8 cellular contexts compared by ENCODE assay signal in the genomic region with DNA sequence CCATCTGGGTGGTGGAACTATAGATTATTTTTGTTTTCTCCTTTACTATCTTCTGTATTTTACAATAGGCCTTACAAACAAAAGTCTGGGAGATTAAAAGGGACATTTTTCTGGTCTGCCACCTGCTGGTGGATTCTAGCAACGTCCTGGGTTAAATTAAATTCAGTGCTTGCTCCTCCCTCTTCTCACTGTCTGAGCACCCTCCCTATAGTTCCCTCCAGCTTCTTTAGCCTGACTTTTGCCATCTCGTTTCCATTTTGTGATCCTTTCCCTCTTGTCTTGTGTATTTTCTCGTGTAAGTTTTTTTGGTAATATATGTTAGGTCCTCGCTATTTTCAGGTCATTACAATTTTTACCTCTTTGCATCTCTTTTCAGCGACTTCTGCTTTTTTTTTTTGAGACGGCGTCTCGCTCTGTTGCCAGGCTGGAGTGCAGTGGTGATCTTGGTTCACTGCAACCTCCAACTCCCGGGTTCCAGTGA. TPM values are rescaled to one million over a fixed set of nuclear protein-coding genes. Genes with fewer than 3 reads are reported as not detected.
DNase-seq lines count a peak whose midpoint lies in the region; ATAC-seq, FAIRE-seq and TF ChIP-seq lines count a peak whose summit lies in the region.

No MANE protein-coding gene starts in this region.

- no TSS peak for BruUV-seq in Calu3 (replicated peaks; lab: Mats Ljungman, UMichigan)

- H3K27me3 Mint-ChIP-seq in Calu3 (ENCODE audit: unreplicated experiment), result no peaks in the 10 kb centered on the region

- ATAC-seq in GM19467 (IDR thresholded peaks at IDR 0.05; ENCODE audit: unreplicated experiment), result peak; percentile 80

- no peak overlapping the region for H3K4me3 ChIP-seq in tibial nerve

- FAIRE-seq in HTR-8/SVneo (lab: Jason Lieb, UNC), result no peak

- 32 to 49% methylated on average over 9 of the region's 9 CpGs for WGBS in tibial nerve, 2 donors

- H3K4me1 Mint-ChIP-seq in Calu3 (ENCODE audit: low read depth, unreplicated experiment), result no peaks in the 10 kb centered on the region

- CTCF ChIA-PET in Calu3 (lab: Charles Lee), result interaction anchor here (1.3 to 1.6 kb wide), 2 partner anchors 15 to 60 kb away, joined by 3 read pairs; partner anchors contain the start of gene GDI2

- H3K27ac ChIP-seq in tibial nerve, result peak overlapping the region in 1 of 4 donors; percentile 31

- H3K36me3 Mint-ChIP-seq in Calu3 (ENCODE audit: insufficient read depth, unreplicated experiment), result no peaks in the 10 kb centered on the region

- no peak overlapping the region for H3K27ac Mint-ChIP-seq in Calu3 (ENCODE audit: unreplicated experiment)

- H3K4me3 Mint-ChIP-seq in Calu3 (ENCODE audit: low read depth, unreplicated experiment), result no peak overlapping the region

- intact Hi-C loops in Calu3 (cut with micrococcal nuclease; ENCODE audit: unreplicated experiment), result loop anchor here (5.0 kb wide), 2 partner anchors 36 to 61 kb away; partner anchors contain the start of gene GDI2

- DNase-seq in Calu3 (peak; percentile 71), HTR-8/SVneo (ENCODE audit: insufficient read length, low spot score) (peak; percentile 72), RPMI7951 (ENCODE audit: low read depth) (peak; percentile 75), fibroblast of the conjunctiva (ENCODE audit: low read depth) (peak; percentile 56), occipital lobe (lab: John Stamatoyannopoulos, UW) (peak; percentile 41), tibial nerve (ENCODE audit: low spot score in 2 of 2) (peak; percentile 46 to 79)
- peak; percentile 15 to 31 for DNase-seq in activated T-helper 1 cell treated with anti-CD3 and anti-CD28 coated beads, Interleukin-2, amount 50 U/mL, for 16 hours (ENCODE audit: low read depth in 1 of 2, low spot score in 1 of 2)

- H3K9me3 ChIP-seq in tibial nerve, result no peaks in the 10 kb centered on the region

- TF ChIP-seq CTCF in Calu3 (IDR thresholded peaks at IDR 0.05; ENCODE audit: unreplicated experiment) (no peak), tibial nerve (IDR thresholded peaks at IDR 0.05) (peak; percentile 61 to 82 (median 73))

- no peaks in the 10 kb centered on the region for H3K27me3 ChIP-seq in tibial nerve

- peak in 1 of 2 donors; percentile 30 for TF ChIP-seq EP300 in tibial nerve (IDR thresholded peaks at IDR 0.05)

- TF ChIP-seq POLR2A in tibial nerve (IDR thresholded peaks at IDR 0.05), result no peak

- peaks cover 0 to 43% (median 0%) of the 10 kb centered on the region in 3 donors for H3K36me3 ChIP-seq in tibial nerve

- H3K9me3 Mint-ChIP-seq in Calu3 (ENCODE audit: low read depth, unreplicated experiment), result no peaks in the 10 kb centered on the region

- H3K4me1 ChIP-seq in tibial nerve, result peaks cover 0 to 23% (median 0%) of the 10 kb centered on the region in 4 donors

RNA-seq across cellular contexts. Expression of gene ANKRD16, which starts 16.1 kb away (rescaled TPM):
- total RNA-seq in Calu3 (2022) (7.7 and 8.7 TPM in 2 replicates), occipital lobe (10.5 TPM), tibial nerve (10 to 100 TPM; 20.5 to 24.0 (median 21.2) TPM)
- 3.5 and 5.8 TPM in 2 replicates for total RNA-seq in RPMI7951 (2014; rRNA removed; shearing (Covaris generic))

RNA-seq across cellular contexts. Expression of gene FBH1, which starts 16.5 kb away (rescaled TPM):
- total RNA-seq in Calu3 (2022) (77.3 and 79.4 TPM in 2 replicates), occipital lobe (39.8 TPM), tibial nerve (100 to 1,000 TPM in 2 of 4 donors, 10 to 100 TPM in 2; 64.0 to 109 (median 96.6) TPM)
- 73.9 and 92.2 TPM in 2 replicates for total RNA-seq in RPMI7951 (2014; rRNA removed; shearing (Covaris generic))

Comparison
In these comparisons a context has a peak if more than half of its experiments do, and no peak if none do; other contexts are left out.
1. DNase-seq: peak in every context shown above with its lines; median percentile 75 in RPMI7951; 72 in HTR-8/SVneo; 71 in Calu3; 62 in tibial nerve; 56 in fibroblast of the conjunctiva; 41 in occipital lobe; 23 in activated T-helper 1 cell treated with anti-CD3 and anti-CD28 coated beads, Interleukin-2, amount 50 U/mL, for 16 hours.